In the genomic region with DNA sequence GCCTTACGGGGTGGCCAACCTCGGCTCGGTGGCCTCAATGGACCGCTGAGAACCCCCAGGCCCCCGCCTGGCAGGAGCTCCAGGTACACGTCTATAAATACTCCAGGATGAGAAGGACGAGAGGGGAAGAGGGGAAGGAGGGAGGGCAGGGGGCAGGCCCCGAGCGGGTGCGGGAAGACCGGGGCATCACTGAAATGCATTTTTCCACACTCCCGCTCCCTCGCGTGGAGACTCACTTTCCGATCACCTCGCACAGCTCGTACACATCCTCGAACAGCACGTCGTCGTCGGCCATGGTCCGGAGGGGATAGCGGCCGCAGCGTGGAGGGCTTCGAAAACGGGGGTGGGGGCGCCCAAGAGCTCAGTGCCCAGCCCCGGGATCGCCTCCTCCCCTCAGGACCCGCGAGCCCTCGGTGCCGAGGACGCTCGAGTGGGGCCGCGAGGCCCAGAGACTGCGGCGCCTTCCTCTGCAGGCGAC, we compare ENCODE assay signal across 2 cellular contexts.
TF ChIP-seq lines count a peak whose summit lies in the region.

No MANE protein-coding gene starts in this region.

TF ChIP-seq in SK-N-SH treated with all-trans-retinoic acid at 6 μM for 48 hours, 23 proteins besides CTCF, POLR2A, EP300 and RAD21 (continued from another document):
- TF ChIP-seq, protein P1, sequence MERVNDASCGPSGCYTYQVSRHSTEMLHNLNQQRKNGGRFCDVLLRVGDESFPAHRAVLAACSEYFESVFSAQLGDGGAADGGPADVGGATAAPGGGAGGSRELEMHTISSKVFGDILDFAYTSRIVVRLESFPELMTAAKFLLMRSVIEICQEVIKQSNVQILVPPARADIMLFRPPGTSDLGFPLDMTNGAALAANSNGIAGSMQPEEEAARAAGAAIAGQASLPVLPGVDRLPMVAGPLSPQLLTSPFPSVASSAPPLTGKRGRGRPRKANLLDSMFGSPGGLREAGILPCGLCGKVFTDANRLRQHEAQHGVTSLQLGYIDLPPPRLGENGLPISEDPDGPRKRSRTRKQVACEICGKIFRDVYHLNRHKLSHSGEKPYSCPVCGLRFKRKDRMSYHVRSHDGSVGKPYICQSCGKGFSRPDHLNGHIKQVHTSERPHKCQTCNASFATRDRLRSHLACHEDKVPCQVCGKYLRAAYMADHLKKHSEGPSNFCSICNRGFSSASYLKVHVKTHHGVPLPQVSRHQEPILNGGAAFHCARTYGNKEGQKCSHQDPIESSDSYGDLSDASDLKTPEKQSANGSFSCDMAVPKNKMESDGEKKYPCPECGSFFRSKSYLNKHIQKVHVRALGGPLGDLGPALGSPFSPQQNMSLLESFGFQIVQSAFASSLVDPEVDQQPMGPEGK (CRISPR knock-in tag; IDR thresholded peaks at IDR 0.05; ENCODE audit: borderline replicate concordance), result no peak
- TF ChIP-seq GLIS3 (CRISPR knock-in tag; IDR thresholded peaks at IDR 0.05) (no peak), ARNTL (CRISPR knock-in tag; IDR thresholded peaks at IDR 0.05; ENCODE audit: borderline replicate concordance, low read depth) (no peak), ZNF8 (CRISPR knock-in tag; IDR thresholded peaks at IDR 0.05) (no peak), ISL1 (CRISPR knock-in tag; IDR thresholded peaks at IDR 0.05) (no peak), OSR1 (CRISPR knock-in tag; IDR thresholded peaks at IDR 0.05) (no peak), ZNF565 (CRISPR knock-in tag; conservative IDR thresholded peaks at IDR 0.05; ENCODE audit: low read depth) (no peak)
- TF ChIP-seq, protein P2, sequence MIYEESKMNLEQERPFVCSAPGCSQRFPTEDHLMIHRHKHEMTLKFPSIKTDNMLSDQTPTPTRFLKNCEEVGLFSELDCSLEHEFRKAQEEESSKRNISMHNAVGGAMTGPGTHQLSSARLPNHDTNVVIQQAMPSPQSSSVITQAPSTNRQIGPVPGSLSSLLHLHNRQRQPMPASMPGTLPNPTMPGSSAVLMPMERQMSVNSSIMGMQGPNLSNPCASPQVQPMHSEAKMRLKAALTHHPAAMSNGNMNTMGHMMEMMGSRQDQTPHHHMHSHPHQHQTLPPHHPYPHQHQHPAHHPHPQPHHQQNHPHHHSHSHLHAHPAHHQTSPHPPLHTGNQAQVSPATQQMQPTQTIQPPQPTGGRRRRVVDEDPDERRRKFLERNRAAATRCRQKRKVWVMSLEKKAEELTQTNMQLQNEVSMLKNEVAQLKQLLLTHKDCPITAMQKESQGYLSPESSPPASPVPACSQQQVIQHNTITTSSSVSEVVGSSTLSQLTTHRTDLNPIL (CRISPR knock-in tag; IDR thresholded peaks at IDR 0.05; ENCODE audit: low read depth), result no peak

TF ChIP-seq in HepG2, 621 proteins besides CTCF, POLR2A, EP300 and RAD21 (continued from another document and continues in another):
- TF ChIP-seq ZNF121 (CRISPR knock-in tag; IDR thresholded peaks at IDR 0.05) (no peak), ZNF687 (CRISPR knock-in tag; IDR thresholded peaks at IDR 0.05) (peak; percentile 41; the same call in 1 of the 2 replicates), KLF6 (CRISPR knock-in tag; IDR thresholded peaks at IDR 0.05) (no peak), PRDM10 (CRISPR knock-in tag; IDR thresholded peaks at IDR 0.05; ENCODE audit: low read depth) (no peak), SUZ12 (IDR thresholded peaks at IDR 0.05; ENCODE audit: low read depth, low read length) (no peak), ZIK1 (CRISPR knock-in tag; IDR thresholded peaks at IDR 0.05; ENCODE audit: borderline replicate concordance, low read depth) (0 out of 2 replicates have a peak, but pooled peaks have one; percentile 16), ZNF616 (CRISPR knock-in tag; IDR thresholded peaks at IDR 0.05; ENCODE audit: low read depth) (no peak), HIVEP1 (CRISPR knock-in tag; IDR thresholded peaks at IDR 0.05) (no peak), ZSCAN25 (CRISPR knock-in tag; IDR thresholded peaks at IDR 0.05) (no peak), ZNF644 (CRISPR knock-in tag; IDR thresholded peaks at IDR 0.05; ENCODE audit: low read depth) (no peak), STAG1 (CRISPR knock-in tag; IDR thresholded peaks at IDR 0.05) (peak; percentile 11; the same call in 1 of the 2 replicates), ZNF549 (CRISPR knock-in tag; IDR thresholded peaks at IDR 0.05) (no peak), ZNF160 (CRISPR knock-in tag; IDR thresholded peaks at IDR 0.05) (0 out of 2 replicates have a peak, but pooled peaks have one; percentile 22), BRD4 (CRISPR knock-in tag; IDR thresholded peaks at IDR 0.05) (0 out of 2 replicates have a peak, but pooled peaks have one; percentile 15), SRSF1 (optimal IDR thresholded peaks at IDR 0.05; ENCODE audit: low read depth, low read length) (peak; percentile 20), CEBPG (CRISPR knock-in tag; IDR thresholded peaks at IDR 0.05) (no peak), MAX (IDR thresholded peaks at IDR 0.05) (peak; percentile 23; the same call in 1 of the 2 replicates), BHLHE40 (IDR thresholded peaks at IDR 0.05; ENCODE audit: low read length) (no peak), POGZ (CRISPR knock-in tag; IDR thresholded peaks at IDR 0.05) (no peak), ZNF546 (CRISPR knock-in tag; conservative IDR thresholded peaks at IDR 0.05) (no peak), HMGXB4 (CRISPR knock-in tag; IDR thresholded peaks at IDR 0.05; ENCODE audit: borderline replicate concordance in 1 of 2, low read depth in 1 of 2) (peak in 1 of 2 experiments; percentile 59; a peak in 1 of 4 replicates), ZBTB38 (CRISPR knock-in tag; IDR thresholded peaks at IDR 0.05) (no peak), ZNF180 (CRISPR knock-in tag; IDR thresholded peaks at IDR 0.05; ENCODE audit: borderline replicate concordance, low read depth) (no peak), DMAP1 (CRISPR knock-in tag; IDR thresholded peaks at IDR 0.05) (0 out of 2 replicates have a peak, but pooled peaks have one; percentile 4), ZFX (CRISPR knock-in tag; IDR thresholded peaks at IDR 0.05; ENCODE audit: low read depth) (peak; percentile 14; the same call in 1 of the 2 replicates), NFIC (IDR thresholded peaks at IDR 0.05; ENCODE audit: low read length) (no peak), ZNF232 (CRISPR knock-in tag; IDR thresholded peaks at IDR 0.05; ENCODE audit: borderline replicate concordance) (no peak), SMAD3 (CRISPR knock-in tag; IDR thresholded peaks at IDR 0.05) (no peak), ZNF317 (CRISPR knock-in tag; IDR thresholded peaks at IDR 0.05) (peak; percentile 32; the same call in 1 of the 2 replicates), ZFP62 (CRISPR knock-in tag; IDR thresholded peaks at IDR 0.05) (no peak), ZNF3 (CRISPR knock-in tag; IDR thresholded peaks at IDR 0.05) (no peak), ZKSCAN8 (CRISPR knock-in tag; IDR thresholded peaks at IDR 0.05; ENCODE audit: borderline replicate concordance) (no peak)
- TF ChIP-seq, protein P3, sequence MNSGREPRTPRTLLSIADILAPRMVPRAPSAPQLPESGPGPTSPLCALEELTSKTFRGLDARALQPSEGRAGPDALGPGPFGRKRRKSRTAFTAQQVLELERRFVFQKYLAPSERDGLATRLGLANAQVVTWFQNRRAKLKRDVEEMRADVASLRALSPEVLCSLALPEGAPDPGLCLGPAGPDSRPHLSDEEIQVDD (CRISPR knock-in tag; IDR thresholded peaks at IDR 0.05; ENCODE audit: borderline replicate concordance), result no peak
- TF ChIP-seq, protein P4, sequence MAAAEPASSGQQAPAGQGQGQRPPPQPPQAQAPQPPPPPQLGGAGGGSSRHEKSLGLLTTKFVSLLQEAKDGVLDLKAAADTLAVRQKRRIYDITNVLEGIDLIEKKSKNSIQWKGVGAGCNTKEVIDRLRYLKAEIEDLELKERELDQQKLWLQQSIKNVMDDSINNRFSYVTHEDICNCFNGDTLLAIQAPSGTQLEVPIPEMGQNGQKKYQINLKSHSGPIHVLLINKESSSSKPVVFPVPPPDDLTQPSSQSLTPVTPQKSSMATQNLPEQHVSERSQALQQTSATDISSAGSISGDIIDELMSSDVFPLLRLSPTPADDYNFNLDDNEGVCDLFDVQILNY (CRISPR knock-in tag; conservative IDR thresholded peaks at IDR 0.05), result no peak
- TF ChIP-seq, protein P5, sequence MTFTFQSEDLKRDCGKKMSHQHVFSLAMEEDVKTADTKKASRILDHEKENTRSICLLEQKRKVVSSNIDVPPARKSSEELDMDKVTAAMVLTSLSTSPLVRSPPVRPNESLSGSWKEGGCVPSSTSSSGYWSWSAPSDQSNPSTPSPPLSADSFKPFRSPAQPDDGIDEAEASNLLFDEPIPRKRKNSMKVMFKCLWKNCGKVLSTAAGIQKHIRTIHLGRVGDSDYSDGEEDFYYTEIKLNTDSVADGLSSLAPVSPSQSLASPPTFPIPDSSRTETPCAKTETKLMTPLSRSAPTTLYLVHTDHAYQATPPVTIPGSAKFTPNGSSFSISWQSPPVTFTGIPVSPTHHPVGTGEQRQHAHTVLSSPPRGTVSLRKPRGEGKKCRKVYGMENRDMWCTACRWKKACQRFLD (CRISPR knock-in tag; IDR thresholded peaks at IDR 0.05; ENCODE audit: borderline replicate concordance), result no peak
- TF ChIP-seq, protein P6, sequence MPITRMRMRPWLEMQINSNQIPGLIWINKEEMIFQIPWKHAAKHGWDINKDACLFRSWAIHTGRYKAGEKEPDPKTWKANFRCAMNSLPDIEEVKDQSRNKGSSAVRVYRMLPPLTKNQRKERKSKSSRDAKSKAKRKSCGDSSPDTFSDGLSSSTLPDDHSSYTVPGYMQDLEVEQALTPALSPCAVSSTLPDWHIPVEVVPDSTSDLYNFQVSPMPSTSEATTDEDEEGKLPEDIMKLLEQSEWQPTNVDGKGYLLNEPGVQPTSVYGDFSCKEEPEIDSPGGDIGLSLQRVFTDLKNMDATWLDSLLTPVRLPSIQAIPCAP (CRISPR knock-in tag; IDR thresholded peaks at IDR 0.05; ENCODE audit: low read depth), result no peak
